In genomic region chr19:56141416-56141992, GRCh38 we compare ENCODE assay signal across 8 cellular contexts. TPM values are rescaled to one million over a fixed set of nuclear protein-coding genes. Genes with fewer than 3 reads are reported as not detected.
A peak's percentile ranks its signal among the peaks of the same experiment; 100 is the strongest.
DNase-seq lines count a peak whose midpoint lies in the region; ATAC-seq lines count a peak whose summit lies in the region.

No MANE protein-coding gene starts in this region.

- ATAC-seq in T-helper 17 cell = no peak
- no peak for ATAC-seq in GM21619 (IDR thresholded peaks at IDR 0.05; ENCODE audit: unreplicated experiment)

- H3K36me3 ChIP-seq in ectodermal cell (ENCODE audit: control insufficient read depth, insufficient read depth, low read length) = no peaks in the 10 kb centered on the region
- H3K36me3 ChIP-seq in neuron (ENCODE audit: insufficient read depth, low read length) = peaks cover 3% of the 10 kb centered on the region

- H3K4me1 Mint-ChIP-seq in T-helper 17 cell = peaks cover 25% of the 10 kb centered on the region

- peak; percentile 2 for DNase-seq in NCI-H1092 treated with DMSO at 0.1 percent for 48 hours (lab: John Stamatoyannopoulos, UW)
- no peak for DNase-seq in NCI-H1092 (lab: John Stamatoyannopoulos, UW)
- peak in 1 of 3 donors; percentile 23 for DNase-seq in T-helper 17 cell
- DNase-seq in GM19240 (ENCODE audit: insufficient read length, low spot score) = no peak
- DNase-seq in SIG-M5 (lab: John Stamatoyannopoulos, UW) = no peak

- WGBS in ectodermal cell, 2 experiments = 34 to 36% methylated on average over 18 to 20 of the region's 26 CpGs

- no peaks in the 10 kb centered on the region for H3K27me3 Mint-ChIP-seq in T-helper 17 cell

- H3K27ac ChIP-seq in ectodermal cell (ENCODE audit: insufficient read depth, low read depth, low read length, poor library complexity, severe bottlenecking) = no peak overlapping the region

- H3K4me1 ChIP-seq in ectodermal cell (ENCODE audit: control insufficient read depth, insufficient read depth, low read length) (peaks cover 8% of the 10 kb centered on the region), neuron (ENCODE audit: insufficient read depth, low read length) (peaks cover 7% of the 10 kb centered on the region)

- H3K9me3 ChIP-seq in T-helper 17 cell (ENCODE audit: control insufficient read depth, low read length, poor library complexity, severe bottlenecking) = no peaks in the 10 kb centered on the region
- H3K9me3 ChIP-seq in ectodermal cell (ENCODE audit: control insufficient read depth, low read length) = no peaks in the 10 kb centered on the region
- H3K9me3 ChIP-seq in neuron (ENCODE audit: low read length) = no peaks in the 10 kb centered on the region

- peak overlapping the region; percentile 96 for H3K27ac Mint-ChIP-seq in T-helper 17 cell

- H3K27me3 ChIP-seq in ectodermal cell (ENCODE audit: control insufficient read depth, insufficient read depth, low read length, poor library complexity, severe bottlenecking) (no peaks in the 10 kb centered on the region), neuron (ENCODE audit: insufficient read depth, low read length) (no peaks in the 10 kb centered on the region)

- H3K4me3 ChIP-seq in ectodermal cell (ENCODE audit: insufficient read depth, low read depth, low read length) (peak overlapping the region; percentile 50), neuron (ENCODE audit: low read length) (peak overlapping the region; percentile 58)

- H3K4me3 Mint-ChIP-seq in T-helper 17 cell = peak overlapping the region; percentile 99

- no peak overlapping the region for H2AFZ ChIP-seq in neuron (ENCODE audit: low read depth, low read length)

- peaks cover under 1% of the 10 kb centered on the region for H3K36me3 Mint-ChIP-seq in T-helper 17 cell (ENCODE audit: low read depth)

RNA-seq across cellular contexts. Expression of gene ZNF444, which starts 0.4 kb away (rescaled TPM):
- 10 to 100 TPM; 12.3 to 16.7 TPM for total RNA-seq in T-helper 17 cell
- 37.4 TPM for polyA plus RNA-seq in ectodermal cell (2013, experiment 1 of 4)
- polyA plus RNA-seq in ectodermal cell (2013, experiment 2 of 4) = 40.2 TPM
- 45.5 TPM for polyA plus RNA-seq in ectodermal cell (2013, experiment 3 of 4)
- polyA plus RNA-seq in ectodermal cell (2013, experiment 4 of 4) = 45.9 TPM

RNA-seq across cellular contexts. Expression of gene ZNF787, which starts 20.4 kb away (rescaled TPM):
- 10 to 100 TPM; 17.2 to 22.2 TPM for total RNA-seq in T-helper 17 cell
- 28.3 TPM for polyA plus RNA-seq in ectodermal cell (2013, experiment 1 of 4)
- polyA plus RNA-seq in ectodermal cell (2013, experiment 2 of 4) = 29.0 TPM
- polyA plus RNA-seq in ectodermal cell (2013, experiment 3 of 4) = 29.8 TPM
- polyA plus RNA-seq in ectodermal cell (2013, experiment 4 of 4) = 30.5 TPM

RNA-seq across cellular contexts. Expression of gene GALP, which starts 34.3 kb away (rescaled TPM):
- total RNA-seq in T-helper 17 cell = not detected
- polyA plus RNA-seq in ectodermal cell (2013, experiment 1 of 4) = 8.2 TPM
- polyA plus RNA-seq in ectodermal cell (2013, experiment 2 of 4) = 7.1 TPM
- polyA plus RNA-seq in ectodermal cell (2013, experiment 3 of 4) = 8.2 TPM
- polyA plus RNA-seq in ectodermal cell (2013, experiment 4 of 4) = 11.7 TPM

RNA-seq across cellular contexts. Expression of gene ZSCAN5B, which starts 56.1 kb away (rescaled TPM):
- total RNA-seq in T-helper 17 cell = not detected
- not detected for polyA plus RNA-seq in ectodermal cell (2013, experiment 1 of 4)
- not detected for polyA plus RNA-seq in ectodermal cell (2013, experiment 2 of 4)
- polyA plus RNA-seq in ectodermal cell (2013, experiment 3 of 4) = not detected
- not detected for polyA plus RNA-seq in ectodermal cell (2013, experiment 4 of 4)
